Comparison of ENCODE assay signal across 1 cellular context in genomic region chr11:9757809-9758675, GRCh38.
TF ChIP-seq lines count a peak whose summit lies in the region.

No MANE protein-coding gene starts in this region.

TF ChIP-seq in GM12878, 131 proteins besides CTCF, POLR2A, EP300 and RAD21 (continued from another document and continues in another):
- TF ChIP-seq, protein P1, sequence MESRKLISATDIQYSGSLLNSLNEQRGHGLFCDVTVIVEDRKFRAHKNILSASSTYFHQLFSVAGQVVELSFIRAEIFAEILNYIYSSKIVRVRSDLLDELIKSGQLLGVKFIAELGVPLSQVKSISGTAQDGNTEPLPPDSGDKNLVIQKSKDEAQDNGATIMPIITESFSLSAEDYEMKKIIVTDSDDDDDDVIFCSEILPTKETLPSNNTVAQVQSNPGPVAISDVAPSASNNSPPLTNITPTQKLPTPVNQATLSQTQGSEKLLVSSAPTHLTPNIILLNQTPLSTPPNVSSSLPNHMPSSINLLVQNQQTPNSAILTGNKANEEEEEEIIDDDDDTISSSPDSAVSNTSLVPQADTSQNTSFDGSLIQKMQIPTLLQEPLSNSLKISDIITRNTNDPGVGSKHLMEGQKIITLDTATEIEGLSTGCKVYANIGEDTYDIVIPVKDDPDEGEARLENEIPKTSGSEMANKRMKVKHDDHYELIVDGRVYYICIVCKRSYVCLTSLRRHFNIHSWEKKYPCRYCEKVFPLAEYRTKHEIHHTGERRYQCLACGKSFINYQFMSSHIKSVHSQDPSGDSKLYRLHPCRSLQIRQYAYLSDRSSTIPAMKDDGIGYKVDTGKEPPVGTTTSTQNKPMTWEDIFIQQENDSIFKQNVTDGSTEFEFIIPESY (IDR thresholded peaks at IDR 0.05), result no peak
- TF ChIP-seq CEBPB (IDR thresholded peaks at IDR 0.05; ENCODE audit: borderline replicate concordance in 1 of 2, low read depth in 2 of 2, low read length in 2 of 2), result no peak
- no peak for TF ChIP-seq ZBTB11 (CRISPR knock-in tag; IDR thresholded peaks at IDR 0.05)
- TF ChIP-seq STAT1 (conservative IDR thresholded peaks at IDR 0.05), result no peak
- TF ChIP-seq DPF2 (IDR thresholded peaks at IDR 0.05), result peak; percentile 57
- no peak for TF ChIP-seq ZNF217 (IDR thresholded peaks at IDR 0.05)
- TF ChIP-seq, protein P2, sequence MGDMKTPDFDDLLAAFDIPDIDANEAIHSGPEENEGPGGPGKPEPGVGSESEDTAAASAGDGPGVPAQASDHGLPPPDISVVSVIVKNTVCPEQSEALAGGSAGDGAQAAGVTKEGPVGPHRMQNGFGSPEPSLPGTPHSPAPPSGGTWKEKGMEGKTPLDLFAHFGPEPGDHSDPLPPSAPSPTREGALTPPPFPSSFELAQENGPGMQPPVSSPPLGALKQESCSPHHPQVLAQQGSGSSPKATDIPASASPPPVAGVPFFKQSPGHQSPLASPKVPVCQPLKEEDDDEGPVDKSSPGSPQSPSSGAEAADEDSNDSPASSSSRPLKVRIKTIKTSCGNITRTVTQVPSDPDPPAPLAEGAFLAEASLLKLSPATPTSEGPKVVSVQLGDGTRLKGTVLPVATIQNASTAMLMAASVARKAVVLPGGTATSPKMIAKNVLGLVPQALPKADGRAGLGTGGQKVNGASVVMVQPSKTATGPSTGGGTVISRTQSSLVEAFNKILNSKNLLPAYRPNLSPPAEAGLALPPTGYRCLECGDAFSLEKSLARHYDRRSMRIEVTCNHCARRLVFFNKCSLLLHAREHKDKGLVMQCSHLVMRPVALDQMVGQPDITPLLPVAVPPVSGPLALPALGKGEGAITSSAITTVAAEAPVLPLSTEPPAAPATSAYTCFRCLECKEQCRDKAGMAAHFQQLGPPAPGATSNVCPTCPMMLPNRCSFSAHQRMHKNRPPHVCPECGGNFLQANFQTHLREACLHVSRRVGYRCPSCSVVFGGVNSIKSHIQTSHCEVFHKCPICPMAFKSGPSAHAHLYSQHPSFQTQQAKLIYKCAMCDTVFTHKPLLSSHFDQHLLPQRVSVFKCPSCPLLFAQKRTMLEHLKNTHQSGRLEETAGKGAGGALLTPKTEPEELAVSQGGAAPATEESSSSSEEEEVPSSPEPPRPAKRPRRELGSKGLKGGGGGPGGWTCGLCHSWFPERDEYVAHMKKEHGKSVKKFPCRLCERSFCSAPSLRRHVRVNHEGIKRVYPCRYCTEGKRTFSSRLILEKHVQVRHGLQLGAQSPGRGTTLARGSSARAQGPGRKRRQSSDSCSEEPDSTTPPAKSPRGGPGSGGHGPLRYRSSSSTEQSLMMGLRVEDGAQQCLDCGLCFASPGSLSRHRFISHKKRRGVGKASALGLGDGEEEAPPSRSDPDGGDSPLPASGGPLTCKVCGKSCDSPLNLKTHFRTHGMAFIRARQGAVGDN (IDR thresholded peaks at IDR 0.05), result peak; percentile 81
- no peak for TF ChIP-seq TBL1XR1 (IDR thresholded peaks at IDR 0.05; ENCODE audit: low read depth, low read length)
- TF ChIP-seq CBFB (IDR thresholded peaks at IDR 0.05; ENCODE audit: low read depth), result no peak
- peak; percentile 50; the same call in 1 of the 2 replicates for TF ChIP-seq SMC3 (IDR thresholded peaks at IDR 0.05; ENCODE audit: borderline replicate concordance, low read length)
- TF ChIP-seq NR2F1 (conservative IDR thresholded peaks at IDR 0.05), result peak; percentile 73
- TF ChIP-seq SMARCA5 (IDR thresholded peaks at IDR 0.05), result peak; percentile 92
- TF ChIP-seq JUND (IDR thresholded peaks at IDR 0.05; ENCODE audit: low read depth, low read length), result no peak
- TF ChIP-seq MYB (IDR thresholded peaks at IDR 0.05; ENCODE audit: borderline replicate concordance, low read depth, low read length), result no peak
- TF ChIP-seq BCL11A (IDR thresholded peaks at IDR 0.05; ENCODE audit: low read depth, low read length), result no peak
- TF ChIP-seq SRF (IDR thresholded peaks at IDR 0.05; ENCODE audit: low read depth in 2 of 2, low read length in 2 of 2), result no peak
- TF ChIP-seq, protein P3, sequence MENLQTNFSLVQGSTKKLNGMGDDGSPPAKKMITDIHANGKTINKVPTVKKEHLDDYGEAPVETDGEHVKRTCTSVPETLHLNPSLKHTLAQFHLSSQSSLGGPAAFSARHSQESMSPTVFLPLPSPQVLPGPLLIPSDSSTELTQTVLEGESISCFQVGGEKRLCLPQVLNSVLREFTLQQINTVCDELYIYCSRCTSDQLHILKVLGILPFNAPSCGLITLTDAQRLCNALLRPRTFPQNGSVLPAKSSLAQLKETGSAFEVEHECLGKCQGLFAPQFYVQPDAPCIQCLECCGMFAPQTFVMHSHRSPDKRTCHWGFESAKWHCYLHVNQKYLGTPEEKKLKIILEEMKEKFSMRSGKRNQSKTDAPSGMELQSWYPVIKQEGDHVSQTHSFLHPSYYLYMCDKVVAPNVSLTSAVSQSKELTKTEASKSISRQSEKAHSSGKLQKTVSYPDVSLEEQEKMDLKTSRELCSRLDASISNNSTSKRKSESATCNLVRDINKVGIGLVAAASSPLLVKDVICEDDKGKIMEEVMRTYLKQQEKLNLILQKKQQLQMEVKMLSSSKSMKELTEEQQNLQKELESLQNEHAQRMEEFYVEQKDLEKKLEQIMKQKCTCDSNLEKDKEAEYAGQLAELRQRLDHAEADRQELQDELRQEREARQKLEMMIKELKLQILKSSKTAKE (IDR thresholded peaks at IDR 0.05; ENCODE audit: low read depth, poor library complexity, severe bottlenecking), result no peak
- TF ChIP-seq SPI1 (IDR thresholded peaks at IDR 0.05; ENCODE audit: borderline replicate concordance, insufficient read depth, low read depth, low read length), result peak; percentile 24; the same call in 1 of the 2 replicates
- TF ChIP-seq, protein P4, sequence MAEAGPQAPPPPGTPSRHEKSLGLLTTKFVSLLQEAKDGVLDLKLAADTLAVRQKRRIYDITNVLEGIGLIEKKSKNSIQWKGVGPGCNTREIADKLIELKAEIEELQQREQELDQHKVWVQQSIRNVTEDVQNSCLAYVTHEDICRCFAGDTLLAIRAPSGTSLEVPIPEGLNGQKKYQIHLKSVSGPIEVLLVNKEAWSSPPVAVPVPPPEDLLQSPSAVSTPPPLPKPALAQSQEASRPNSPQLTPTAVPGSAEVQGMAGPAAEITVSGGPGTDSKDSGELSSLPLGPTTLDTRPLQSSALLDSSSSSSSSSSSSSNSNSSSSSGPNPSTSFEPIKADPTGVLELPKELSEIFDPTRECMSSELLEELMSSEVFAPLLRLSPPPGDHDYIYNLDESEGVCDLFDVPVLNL (IDR thresholded peaks at IDR 0.05; ENCODE audit: low read depth, low read length), result no peak
- TF ChIP-seq BCLAF1 (IDR thresholded peaks at IDR 0.05), result 0 out of 2 replicates have a peak, but pooled peaks have one; percentile 20
- TF ChIP-seq POLR2AphosphoS2 (IDR thresholded peaks at IDR 0.05; ENCODE audit: low read depth, low read length), result no peak
- no peak for TF ChIP-seq RAD51 (IDR thresholded peaks at IDR 0.05)
- TF ChIP-seq SREBF2 (IDR thresholded peaks at IDR 0.05; ENCODE audit: low read length), result no peak
- TF ChIP-seq, protein P5, sequence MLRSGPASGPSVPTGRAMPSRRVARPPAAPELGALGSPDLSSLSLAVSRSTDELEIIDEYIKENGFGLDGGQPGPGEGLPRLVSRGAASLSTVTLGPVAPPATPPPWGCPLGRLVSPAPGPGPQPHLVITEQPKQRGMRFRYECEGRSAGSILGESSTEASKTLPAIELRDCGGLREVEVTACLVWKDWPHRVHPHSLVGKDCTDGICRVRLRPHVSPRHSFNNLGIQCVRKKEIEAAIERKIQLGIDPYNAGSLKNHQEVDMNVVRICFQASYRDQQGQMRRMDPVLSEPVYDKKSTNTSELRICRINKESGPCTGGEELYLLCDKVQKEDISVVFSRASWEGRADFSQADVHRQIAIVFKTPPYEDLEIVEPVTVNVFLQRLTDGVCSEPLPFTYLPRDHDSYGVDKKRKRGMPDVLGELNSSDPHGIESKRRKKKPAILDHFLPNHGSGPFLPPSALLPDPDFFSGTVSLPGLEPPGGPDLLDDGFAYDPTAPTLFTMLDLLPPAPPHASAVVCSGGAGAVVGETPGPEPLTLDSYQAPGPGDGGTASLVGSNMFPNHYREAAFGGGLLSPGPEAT (IDR thresholded peaks at IDR 0.05; ENCODE audit: low read depth), result peak; percentile 57; the same call in 1 of the 2 replicates
- TF ChIP-seq TCF7 (IDR thresholded peaks at IDR 0.05; ENCODE audit: borderline replicate concordance), result no peak
- TF ChIP-seq, protein P6, sequence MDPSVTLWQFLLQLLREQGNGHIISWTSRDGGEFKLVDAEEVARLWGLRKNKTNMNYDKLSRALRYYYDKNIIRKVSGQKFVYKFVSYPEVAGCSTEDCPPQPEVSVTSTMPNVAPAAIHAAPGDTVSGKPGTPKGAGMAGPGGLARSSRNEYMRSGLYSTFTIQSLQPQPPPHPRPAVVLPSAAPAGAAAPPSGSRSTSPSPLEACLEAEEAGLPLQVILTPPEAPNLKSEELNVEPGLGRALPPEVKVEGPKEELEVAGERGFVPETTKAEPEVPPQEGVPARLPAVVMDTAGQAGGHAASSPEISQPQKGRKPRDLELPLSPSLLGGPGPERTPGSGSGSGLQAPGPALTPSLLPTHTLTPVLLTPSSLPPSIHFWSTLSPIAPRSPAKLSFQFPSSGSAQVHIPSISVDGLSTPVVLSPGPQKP (IDR thresholded peaks at IDR 0.05; ENCODE audit: low read depth, low read length), result no peak
- no peak for TF ChIP-seq NR2C1 (IDR thresholded peaks at IDR 0.05)
- no peak for TF ChIP-seq WRNIP1 (IDR thresholded peaks at IDR 0.05; ENCODE audit: borderline replicate concordance, low read depth, low read length)
- TF ChIP-seq CBX3 (IDR thresholded peaks at IDR 0.05; ENCODE audit: borderline replicate concordance, low read depth), result no peak
- TF ChIP-seq, protein P7, sequence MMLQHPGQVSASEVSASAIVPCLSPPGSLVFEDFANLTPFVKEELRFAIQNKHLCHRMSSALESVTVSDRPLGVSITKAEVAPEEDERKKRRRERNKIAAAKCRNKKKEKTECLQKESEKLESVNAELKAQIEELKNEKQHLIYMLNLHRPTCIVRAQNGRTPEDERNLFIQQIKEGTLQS (IDR thresholded peaks at IDR 0.05; ENCODE audit: borderline replicate concordance, extremely low read depth, low read depth, low read length), result 0 out of 2 replicates have a peak, but pooled peaks have one; percentile 12
- no peak for TF ChIP-seq TARDBP (IDR thresholded peaks at IDR 0.05; ENCODE audit: borderline replicate concordance)
- peak; percentile 73 for TF ChIP-seq MYC (IDR thresholded peaks at IDR 0.05; ENCODE audit: insufficient read depth, insufficient read length, insufficient replicate concordance, low read length, severe bottlenecking)
- peak; percentile 75 for TF ChIP-seq GATAD2B (conservative IDR thresholded peaks at IDR 0.05; ENCODE audit: low read depth)
- TF ChIP-seq ZNF384 (IDR thresholded peaks at IDR 0.05; ENCODE audit: borderline replicate concordance, low read depth, low read length), result no peak
- TF ChIP-seq, protein P8, sequence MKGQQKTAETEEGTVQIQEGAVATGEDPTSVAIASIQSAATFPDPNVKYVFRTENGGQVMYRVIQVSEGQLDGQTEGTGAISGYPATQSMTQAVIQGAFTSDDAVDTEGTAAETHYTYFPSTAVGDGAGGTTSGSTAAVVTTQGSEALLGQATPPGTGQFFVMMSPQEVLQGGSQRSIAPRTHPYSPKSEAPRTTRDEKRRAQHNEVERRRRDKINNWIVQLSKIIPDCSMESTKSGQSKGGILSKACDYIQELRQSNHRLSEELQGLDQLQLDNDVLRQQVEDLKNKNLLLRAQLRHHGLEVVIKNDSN (IDR thresholded peaks at IDR 0.05; ENCODE audit: borderline replicate concordance, extremely low read length, insufficient read depth, low read depth, low read length), result no peak
